ENCODE assay signal across 8 cellular contexts in the genomic region with DNA sequence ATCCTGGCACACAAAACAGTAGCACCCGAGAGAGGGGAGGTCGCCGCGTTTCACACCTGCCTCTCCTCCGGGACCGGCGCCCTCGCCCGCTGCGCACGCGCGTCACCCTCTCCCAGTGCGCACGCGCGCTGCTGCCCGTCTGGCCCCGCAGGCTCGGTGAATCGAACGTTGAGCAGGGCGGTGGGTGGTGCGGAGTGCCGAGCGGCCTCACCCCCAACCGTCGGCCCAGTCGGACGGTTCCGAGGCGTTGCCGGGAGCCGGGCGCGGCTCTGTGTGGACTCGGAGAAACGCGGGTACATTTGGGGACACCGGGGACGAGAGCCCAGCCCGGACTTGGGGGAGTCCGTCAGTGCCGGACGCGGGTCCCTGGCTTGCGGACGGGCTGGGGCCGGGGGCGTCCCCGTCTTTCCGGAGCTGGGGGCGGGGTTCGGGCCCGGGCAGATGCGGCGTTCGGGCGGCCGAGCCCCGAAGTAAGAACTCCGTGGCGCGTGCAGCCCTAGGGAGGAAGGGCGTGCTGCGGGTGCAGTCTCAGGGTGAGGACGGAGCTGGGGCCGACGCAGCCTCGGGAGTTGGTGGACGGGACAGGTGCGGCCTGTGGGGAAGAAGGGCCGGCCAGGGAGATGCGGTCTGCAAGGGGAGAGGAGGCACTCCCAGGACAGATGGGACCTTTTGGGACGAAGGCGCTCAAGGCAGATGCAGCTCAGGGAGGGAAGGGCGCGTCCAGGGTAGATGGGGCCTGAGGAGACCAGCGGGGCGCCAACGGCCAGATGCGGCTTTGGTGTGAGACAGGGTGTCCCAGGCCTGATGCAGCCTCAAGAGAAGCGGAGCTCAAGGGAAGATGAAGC.
A peak's percentile ranks its signal among the peaks of the same experiment; 100 is the strongest.
DNase-seq lines count a peak whose midpoint lies in the region; ATAC-seq and TF ChIP-seq lines count a peak whose summit lies in the region.

A gene with protein sequence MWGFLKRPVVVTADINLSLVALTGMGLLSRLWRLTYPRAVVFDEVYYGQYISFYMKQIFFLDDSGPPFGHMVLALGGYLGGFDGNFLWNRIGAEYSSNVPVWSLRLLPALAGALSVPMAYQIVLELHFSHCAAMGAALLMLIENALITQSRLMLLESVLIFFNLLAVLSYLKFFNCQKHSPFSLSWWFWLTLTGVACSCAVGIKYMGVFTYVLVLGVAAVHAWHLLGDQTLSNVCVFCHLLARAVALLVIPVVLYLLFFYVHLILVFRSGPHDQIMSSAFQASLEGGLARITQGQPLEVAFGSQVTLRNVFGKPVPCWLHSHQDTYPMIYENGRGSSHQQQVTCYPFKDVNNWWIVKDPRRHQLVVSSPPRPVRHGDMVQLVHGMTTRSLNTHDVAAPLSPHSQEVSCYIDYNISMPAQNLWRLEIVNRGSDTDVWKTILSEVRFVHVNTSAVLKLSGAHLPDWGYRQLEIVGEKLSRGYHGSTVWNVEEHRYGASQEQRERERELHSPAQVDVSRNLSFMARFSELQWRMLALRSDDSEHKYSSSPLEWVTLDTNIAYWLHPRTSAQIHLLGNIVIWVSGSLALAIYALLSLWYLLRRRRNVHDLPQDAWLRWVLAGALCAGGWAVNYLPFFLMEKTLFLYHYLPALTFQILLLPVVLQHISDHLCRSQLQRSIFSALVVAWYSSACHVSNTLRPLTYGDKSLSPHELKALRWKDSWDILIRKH (plus strand): TSS at position 138 of the 845 bp plus-strand sequence. CDS start 1,301 bp downstream, outside the sequence.

- peak within 1 kb of the TSS; percentile 87 for H3K4me3 ChIP-seq in AG04449 (ENCODE audit: low read depth, low read length)

- H3K27ac ChIP-seq in cingulate gyrus (ENCODE audit: low read depth, low read length), result peak within 1 kb of the TSS; percentile 54
- H3K27ac ChIP-seq in layer of hippocampus (ENCODE audit: low read depth, low read length), result peak within 1 kb of the TSS; percentile 46

- TF ChIP-seq CTCF in AG04449 (IDR thresholded peaks at IDR 0.05; ENCODE audit: insufficient read depth, low read length, missing control alignments), result no peak

- CTCF ChIA-PET in AG04449 (lab: Yijun Ruan, JAX), result interaction anchor here (0.6 to 2.0 kb wide), 6 partner anchors 11 to 244 kb away, joined by 3 to 7 read pairs (median 3); a partner anchor contains a TSS

- peak; percentile 79 for ATAC-seq in GM18909 (IDR thresholded peaks at IDR 0.05; ENCODE audit: poor library complexity, unreplicated experiment)
- ATAC-seq in HG03342 (IDR thresholded peaks at IDR 0.05; ENCODE audit: unreplicated experiment), result peak; percentile 66

- H3K27me3 ChIP-seq in layer of hippocampus (ENCODE audit: control insufficient read depth, insufficient read depth, low read length), result no peaks in the 10 kb centered on the region

- POLR2A ChIA-PET in AG04449 (lab: Yijun Ruan, JAX), result interaction anchor here (1.3 kb wide), 1 partner anchor 88 kb away, joined by 4 read pairs; no protein-coding TSS in a partner anchor

- DNase-seq in AG04449 (ENCODE audit: low read depth, low spot score) (no peak), NCI-H446 (lab: John Stamatoyannopoulos, UW) (peak; percentile 52 to 85)
- peak; percentile 92 for DNase-seq in activated CD4-positive, alpha-beta T cell treated with anti-CD3 and anti-CD28 coated beads for 48 hours
- peak; percentile 75 to 80 (median 78) for DNase-seq in stimulated activated CD4-positive, alpha-beta T cell treated with anti-CD3 and anti-CD28 coated beads, Interleukin-1b, Interleukin-23, amount 100 ng/mL, for 24 hours (ENCODE audit: low read depth in 4 of 4, low spot score in 1 of 4)
